ENCODE assay signal across 11 cellular contexts in genomic region chr3:56254835-56255234, GRCh38.
DNase-seq lines count a peak whose midpoint lies in the region; ATAC-seq and TF ChIP-seq lines count a peak whose summit lies in the region.
"Had no signal": no experiment of that assay in that cellular context is flagged by ENCODE, and none has a peak within 500 bp of the region (broad histone marks: within the 10 kb centered on the region; RNA-seq: fewer than 3 reads in every experiment).

No MANE protein-coding gene starts in this region.

- no peak for TF ChIP-seq POLR2A in gastroesophageal sphincter (IDR thresholded peaks at IDR 0.05)

- 81 to 85% methylated on average over 3 of the region's 3 CpGs for WGBS in heart right ventricle, 2 donors
- WGBS in gastroesophageal sphincter (ENCODE audit: low coverage in 1 of 2), 2 donors = 77 to 83% methylated on average over 3 of the region's 3 CpGs

- H3K9me3 ChIP-seq in heart right ventricle (no peaks in the 10 kb centered on the region), upper lobe of right lung (no peaks in the 10 kb centered on the region), gastroesophageal sphincter (no peaks in the 10 kb centered on the region)

- no peak overlapping the region for H3K4me3 ChIP-seq in heart right ventricle
- no peak overlapping the region for H3K4me3 ChIP-seq in upper lobe of right lung
- no peak overlapping the region for H3K4me3 ChIP-seq in gastroesophageal sphincter
- H3K4me3 ChIP-seq: K562 had no signal

- TF ChIP-seq CTCF in heart right ventricle (IDR thresholded peaks at IDR 0.05) (peak in 5 of 9 donors; percentile 5 to 33 (median 12)), VCaP (conservative IDR thresholded peaks at IDR 0.05) (peak; percentile 63), foreskin keratinocyte (conservative IDR thresholded peaks at IDR 0.05) (peak; percentile 47), upper lobe of right lung (IDR thresholded peaks at IDR 0.05) (peak; percentile 32), gastroesophageal sphincter (IDR thresholded peaks at IDR 0.05) (peak in 2 of 4 experiments; percentile 9 to 25)

- peaks cover 0 to 4% (median 0%) of the 10 kb centered on the region in 7 donors for H3K27me3 ChIP-seq in heart right ventricle
- peaks cover 3% of the 10 kb centered on the region for H3K27me3 ChIP-seq in foreskin keratinocyte
- H3K27me3 ChIP-seq in upper lobe of right lung = no peaks in the 10 kb centered on the region
- no peaks in the 10 kb centered on the region for H3K27me3 ChIP-seq in gastroesophageal sphincter

- DNase-seq in heart right ventricle (no peak), Right ventricle myocardium superior (no peak), foreskin keratinocyte (no peak), upper lobe of right lung (no peak), activated gamma-delta T cell treated with Interleukin-2 at 50 U/mL for 16 hours (no peak)
- DNase-seq in stimulated activated CD4-positive, alpha-beta T cell treated with anti-CD3 and anti-CD28 coated beads, Interleukin-4, amount 100 ng/mL, for 1 hour = no peak
- DNase-seq: activated CD4-positive, CD25-positive, alpha-beta regulatory T cell; GOT3 had no signal

- intact Hi-C loops in heart right ventricle (cut with DNase I) = loop anchor here in 8 of 10 donors (5.0 to 10.0 kb wide), 7 partner anchors 768 to 1403 kb away; partner anchors contain the start of gene WNT5A (in 4 of the 8)
- intact Hi-C loops in Right ventricle myocardium superior (cut with DNase I) = loop anchor here (10.0 kb wide), 1 partner anchor 1400 kb away; no protein-coding TSS in a partner anchor
- intact Hi-C loops in upper lobe of right lung (cut with DNase I) = no loop called here

- no peak for ATAC-seq in heart right ventricle
- ATAC-seq in Right ventricle myocardium superior (ENCODE audit: poor library complexity) = no peak
- no peak for ATAC-seq in foreskin keratinocyte
- ATAC-seq in upper lobe of right lung = no peak
- no peak for ATAC-seq in gastroesophageal sphincter
- ATAC-seq: K562 had no signal

- H3K4me1 ChIP-seq in heart right ventricle (no peaks in the 10 kb centered on the region), foreskin keratinocyte (no peaks in the 10 kb centered on the region), upper lobe of right lung (no peaks in the 10 kb centered on the region), gastroesophageal sphincter (no peaks in the 10 kb centered on the region)

- H3K27ac ChIP-seq in heart right ventricle = no peak overlapping the region
- H3K27ac ChIP-seq in VCaP = no peak overlapping the region
- no peak overlapping the region for H3K27ac ChIP-seq in foreskin keratinocyte
- no peak overlapping the region for H3K27ac ChIP-seq in upper lobe of right lung
- H3K27ac ChIP-seq in gastroesophageal sphincter = no peak overlapping the region

- no peak for TF ChIP-seq EP300 in gastroesophageal sphincter (IDR thresholded peaks at IDR 0.05)

- H3K36me3 ChIP-seq in heart right ventricle (no peaks in the 10 kb centered on the region), upper lobe of right lung (no peaks in the 10 kb centered on the region), gastroesophageal sphincter (no peaks in the 10 kb centered on the region)
